ENCODE assay signal across 21 cellular contexts in genomic region chr7:47548546-47548945, GRCh38.
"Had no signal": no experiment of that assay in that cellular context is flagged by ENCODE, and none has a peak within 500 bp of the region (broad histone marks: within the 10 kb centered on the region; RNA-seq: fewer than 3 reads in every experiment).

No MANE protein-coding gene starts in this region.

- H3K27me3 ChIP-seq: hepatocyte, sigmoid colon had no signal

- H3K36me3 Mint-ChIP-seq: activated naive CD8-positive, alpha-beta T cell treated with anti-CD3 and anti-CD28 coated beads for 36 hours; immature natural killer cell had no signal

- H3K27me3 Mint-ChIP-seq: activated naive CD8-positive, alpha-beta T cell treated with anti-CD3 and anti-CD28 coated beads for 36 hours; activated T-cell treated with anti-CD3 and anti-CD28 coated beads, Interleukin-2, amount 50 U/mL, for 24 hours; activated T-helper 17 cell treated with anti-CD3 and anti-CD28 coated beads, Interleukin-2, amount 50 U/mL, for 72 hours; progenitor cell of endocrine pancreas had no signal

- H3K4me1 Mint-ChIP-seq: activated naive CD8-positive, alpha-beta T cell treated with anti-CD3 and anti-CD28 coated beads for 36 hours; activated T-helper 17 cell treated with anti-CD3 and anti-CD28 coated beads, Interleukin-2, amount 50 U/mL, for 72 hours; immature natural killer cell had no signal

- ATAC-seq: activated T-helper 17 cell treated with anti-CD3 and anti-CD28 coated beads, Interleukin-2, amount 50 U/mL, for 72 hours; effector memory CD8-positive, alpha-beta T cell; mucosa of descending colon had no signal

- H3K4me3 ChIP-seq: dorsolateral prefrontal cortex, hepatocyte, mucosa of descending colon, sigmoid colon, smooth muscle cell, thoracic aorta had no signal

- H3K27ac ChIP-seq: dorsolateral prefrontal cortex, hepatocyte, sigmoid colon, thoracic aorta had no signal

- DNase-seq: activated naive CD8-positive, alpha-beta T cell treated with anti-CD3 and anti-CD28 coated beads for 36 hours; activated T-cell treated with anti-CD3 and anti-CD28 coated beads, Interleukin-2, amount 50 U/mL, for 24 hours; central memory CD4-positive, alpha-beta T cell; effector memory CD8-positive, alpha-beta T cell; foreskin melanocyte; immature natural killer cell; mesenchymal stem cell; mucosa of descending colon; retina; sigmoid colon; stimulated activated CD4-positive, alpha-beta T cell treated with anti-CD3 and anti-CD28 coated beads, Interleukin-2, amount 100 ng/mL, for 48 hours; stimulated activated CD8-positive, alpha-beta memory T cell treated with anti-CD3 and anti-CD28 coated beads, Interleukin-4, amount 100 ng/mL, for 48 hours; stimulated activated naive CD4-positive, alpha-beta T cell treated with Interleukin-2 at 50 U/mL for 16 hours; T-helper 9 cell had no signal

- H3K9me3 ChIP-seq: mucosa of descending colon, sigmoid colon, thoracic aorta had no signal

- H3K27ac Mint-ChIP-seq: activated naive CD8-positive, alpha-beta T cell treated with anti-CD3 and anti-CD28 coated beads for 36 hours; activated T-cell treated with anti-CD3 and anti-CD28 coated beads, Interleukin-2, amount 50 U/mL, for 24 hours; activated T-helper 17 cell treated with anti-CD3 and anti-CD28 coated beads, Interleukin-2, amount 50 U/mL, for 72 hours; effector memory CD8-positive, alpha-beta T cell; immature natural killer cell had no signal

- H3K9me3 Mint-ChIP-seq: activated naive CD8-positive, alpha-beta T cell treated with anti-CD3 and anti-CD28 coated beads for 36 hours; activated T-helper 17 cell treated with anti-CD3 and anti-CD28 coated beads, Interleukin-2, amount 50 U/mL, for 72 hours; neural crest cell had no signal

- H3K36me3 ChIP-seq: sigmoid colon had no signal

- H3K4me3 Mint-ChIP-seq: activated naive CD8-positive, alpha-beta T cell treated with anti-CD3 and anti-CD28 coated beads for 36 hours; activated T-cell treated with anti-CD3 and anti-CD28 coated beads, Interleukin-2, amount 50 U/mL, for 24 hours; activated T-helper 17 cell treated with anti-CD3 and anti-CD28 coated beads, Interleukin-2, amount 50 U/mL, for 72 hours; effector memory CD8-positive, alpha-beta T cell; immature natural killer cell; neural crest cell had no signal
